In genomic region chr1:84620720-84621313, GRCh38 we compare ENCODE assay signal across 8 cellular contexts. TPM values are rescaled to one million over a fixed set of nuclear protein-coding genes. Genes with fewer than 3 reads are reported as not detected.
A peak's percentile ranks its signal among the peaks of the same experiment; 100 is the strongest.
DNase-seq lines count a peak whose midpoint lies in the region; ATAC-seq and TF ChIP-seq lines count a peak whose summit lies in the region.

No MANE protein-coding gene starts in this region.

- peaks cover 0 to 1% of the 10 kb centered on the region in 2 donors for H3K36me3 Mint-ChIP-seq in CD4-positive, alpha-beta memory T cell
- H3K36me3 Mint-ChIP-seq in endodermal cell (ENCODE audit: low read depth), result no peaks in the 10 kb centered on the region
- H3K36me3 Mint-ChIP-seq in mesothelial cell of epicardium, result no peaks in the 10 kb centered on the region

- TF ChIP-seq CTCF in endodermal cell (conservative IDR thresholded peaks at IDR 0.05), result peak; percentile 99
- TF ChIP-seq CTCF in mesothelial cell of epicardium (IDR thresholded peaks at IDR 0.05; ENCODE audit: unreplicated experiment), result peak; percentile 95

- H3K36me3 ChIP-seq in CD4-positive, alpha-beta memory T cell (ENCODE audit: insufficient read depth, low read length), result no peaks in the 10 kb centered on the region
- H3K36me3 ChIP-seq in endodermal cell (ENCODE audit: control insufficient read depth, insufficient read depth, low read length), result no peaks in the 10 kb centered on the region

- 9% methylated on average over 44 of the region's 46 CpGs; no CpG with 5 or more reads in 1 of the 2 experiments for WGBS in endodermal cell (ENCODE audit: insufficient coverage in 1 of 2, insufficient read length in 1 of 2), 2 experiments

- peaks cover 0 to 6% of the 10 kb centered on the region in 2 donors for H3K27me3 Mint-ChIP-seq in CD4-positive, alpha-beta memory T cell
- peaks cover 9% of the 10 kb centered on the region for H3K27me3 Mint-ChIP-seq in endodermal cell (ENCODE audit: insufficient read depth)
- no peaks in the 10 kb centered on the region for H3K27me3 Mint-ChIP-seq in mesothelial cell of epicardium (ENCODE audit: low read depth)

- H3K9me3 Mint-ChIP-seq in CD4-positive, alpha-beta memory T cell, result no peaks in the 10 kb centered on the region
- H3K9me3 Mint-ChIP-seq in endodermal cell, result peaks cover 1% of the 10 kb centered on the region
- no peaks in the 10 kb centered on the region for H3K9me3 Mint-ChIP-seq in mesothelial cell of epicardium

- peak; percentile 98 for ATAC-seq in GM19455 (IDR thresholded peaks at IDR 0.05; ENCODE audit: unreplicated experiment)
- peak; percentile 66 for ATAC-seq in HG03575 (IDR thresholded peaks at IDR 0.05; ENCODE audit: extremely low read depth, insufficient number of reproducible peaks, low FRiP score, unreplicated experiment)

- POLR2A ChIA-PET in CD4-positive, alpha-beta memory T cell (lab: Charles Lee; ENCODE audit: partially characterized antibody), result interaction anchor here (1.4 to 1.7 kb wide), 2 partner anchors 47 to 179 kb away, joined by 6 to 7 read pairs; partner anchors contain the start of gene CTBS

- H3K4me1 ChIP-seq in CD4-positive, alpha-beta memory T cell (ENCODE audit: insufficient read depth, low read length), result peaks cover 5% of the 10 kb centered on the region
- H3K4me1 ChIP-seq in endodermal cell (ENCODE audit: control insufficient read depth, insufficient read depth, low read length), result no peaks in the 10 kb centered on the region

- H3K9ac ChIP-seq in endodermal cell (ENCODE audit: extremely low read depth, low read length, poor library complexity, severe bottlenecking), result peak overlapping the region; percentile 34

- peak overlapping the region; percentile 89 to 96 (median 93) for H3K4me3 Mint-ChIP-seq in CD4-positive, alpha-beta memory T cell
- peak overlapping the region; percentile 66 for H3K4me3 Mint-ChIP-seq in endodermal cell
- H3K4me3 Mint-ChIP-seq in mesothelial cell of epicardium, result peak overlapping the region; percentile 88

- CTCF ChIA-PET in CD4-positive, alpha-beta memory T cell (lab: Charles Lee; ENCODE audit: partially characterized antibody), result interaction anchor here (0.7 to 9.5 kb wide), 23 partner anchors 8 to 493 kb away, joined by 3 to 85 read pairs (median 5); partner anchors contain the start of genes GNG5, PRKACB and SPATA1

- no peak overlapping the region for H3K27ac ChIP-seq in CD4-positive, alpha-beta memory T cell (ENCODE audit: low read depth, low read length)
- H3K27ac ChIP-seq in endodermal cell (ENCODE audit: low read depth, low read length), result no peak overlapping the region

- peak; percentile 72 to 90 (median 82) for DNase-seq in CD4-positive, alpha-beta memory T cell
- DNase-seq in NCI-H82 treated with DMSO at 0.1 percent for 48 hours (lab: John Stamatoyannopoulos, UW; ENCODE audit: unreplicated experiment) (peak; percentile 36), endodermal cell (peak; percentile 95), mesothelial cell of epicardium (ENCODE audit: low spot score in 2 of 2, unreplicated experiment in 2 of 2) (peak; percentile 70 to 91)
- peak; percentile 28 to 52 for DNase-seq in activated CD8-positive, alpha-beta memory T cell treated with anti-CD3 and anti-CD28 coated beads for 4 hours (ENCODE audit: low read depth in 2 of 2)
- peak; percentile 71 to 73 for DNase-seq in stimulated activated CD8-positive, alpha-beta memory T cell treated with anti-CD3 and anti-CD28 coated beads, Interleukin-15, amount 100 ng/mL, for 48 hours (ENCODE audit: low read depth in 2 of 2)

- H3K9me3 ChIP-seq in CD4-positive, alpha-beta memory T cell (ENCODE audit: control insufficient read depth in 1 of 2, low read length in 2 of 2), result no peaks in the 10 kb centered on the region
- no peaks in the 10 kb centered on the region for H3K9me3 ChIP-seq in endodermal cell (ENCODE audit: control insufficient read depth, low read length)

- no peaks in the 10 kb centered on the region for H3K27me3 ChIP-seq in CD4-positive, alpha-beta memory T cell (ENCODE audit: insufficient read depth, low read length)
- H3K27me3 ChIP-seq in endodermal cell (ENCODE audit: control insufficient read depth, insufficient read depth, low read length, poor library complexity, severe bottlenecking), result no peaks in the 10 kb centered on the region

- intact Hi-C loops in CD4-positive, alpha-beta memory T cell (cut with micrococcal nuclease), result loop anchor here (1.0 to 2.0 kb wide), 9 partner anchors 47 to 690 kb away; partner anchors contain the start of genes CTBS, GNG5, SPATA1 and SSX2IP

- peaks cover 3 to 19% (median 5%) of the 10 kb centered on the region in 4 donors for H3K4me1 Mint-ChIP-seq in CD4-positive, alpha-beta memory T cell
- H3K4me1 Mint-ChIP-seq in endodermal cell (peaks cover 8% of the 10 kb centered on the region), mesothelial cell of epicardium (peaks cover 30% of the 10 kb centered on the region)

- peak overlapping the region in 6 of 7 donors; percentile 9 to 94 (median 84) for H3K27ac Mint-ChIP-seq in CD4-positive, alpha-beta memory T cell
- H3K27ac Mint-ChIP-seq in endodermal cell (peak overlapping the region; percentile 87), mesothelial cell of epicardium (no peak overlapping the region)

- peak overlapping the region; percentile 47 to 69 for H3K4me3 ChIP-seq in CD4-positive, alpha-beta memory T cell (ENCODE audit: low read length in 2 of 2)
- H3K4me3 ChIP-seq in endodermal cell (ENCODE audit: low read length), result peak overlapping the region; percentile 71

RNA-seq across cellular contexts. Expression of gene CTBS, which starts 46.6 kb away (rescaled TPM):
- total RNA-seq in CD4-positive, alpha-beta memory T cell, result 10 to 100 TPM; 17.4 to 18.2 TPM
- 10 to 100 TPM; 21.7 to 25.4 TPM for polyA plus RNA-seq in CD4-positive, alpha-beta memory T cell
- total RNA-seq in endodermal cell (10 to 100 TPM; 12.3 to 19.6 TPM), mesothelial cell of epicardium (11.0 to 11.4 TPM (median 11.1 TPM) in 3 replicates)
- 13.2 TPM for polyA plus RNA-seq in endodermal cell (2013, experiment 1 of 2)
- 12.3 TPM for polyA plus RNA-seq in endodermal cell (2013, experiment 2 of 2)

Comparison
In these comparisons a context has a peak if more than half of its experiments do, and no peak if none do; other contexts are left out.
1. DNase-seq: peak in every context shown above with its lines; median percentile 95 in endodermal cell; 82 in CD4-positive, alpha-beta memory T cell; 80 in mesothelial cell of epicardium; 72 in stimulated activated CD8-positive, alpha-beta memory T cell treated with anti-CD3 and anti-CD28 coated beads, Interleukin-15, amount 100 ng/mL, for 48 hours; 40 in activated CD8-positive, alpha-beta memory T cell treated with anti-CD3 and anti-CD28 coated beads for 4 hours; 36 in NCI-H82 treated with DMSO at 0.1 percent for 48 hours.